In the genomic region with DNA sequence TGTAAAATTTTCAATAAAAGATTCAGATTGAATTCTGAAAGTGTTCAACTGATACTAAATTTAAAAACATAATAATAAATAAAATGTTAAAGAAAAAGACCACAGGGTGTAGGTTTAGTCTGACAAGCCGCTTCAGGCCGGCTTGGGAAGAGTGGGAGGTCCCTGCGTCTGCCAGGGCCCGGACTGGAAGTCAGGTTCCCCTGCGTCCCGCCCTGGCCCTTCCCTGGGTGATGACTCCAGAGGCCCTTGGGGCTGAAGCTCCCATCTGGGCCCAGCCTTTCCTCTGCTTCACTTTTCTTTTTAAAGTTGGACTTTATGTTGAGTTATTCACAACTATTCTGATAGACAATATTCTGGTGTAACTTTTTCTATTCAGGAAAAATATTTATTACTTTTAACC, we compare ENCODE assay signal across 13 cellular contexts.
DNase-seq lines count a peak whose midpoint lies in the region; ATAC-seq and TF ChIP-seq lines count a peak whose summit lies in the region.
"Had no signal": no experiment of that assay in that cellular context is flagged by ENCODE, and none has a peak within 500 bp of the region (broad histone marks: within the 10 kb centered on the region; RNA-seq: fewer than 3 reads in every experiment).

No MANE protein-coding gene starts in this region.

- intact Hi-C loops in Right ventricle myocardium inferior (cut with DNase I) (no loop called here), cardiac septum (cut with DNase I) (no loop called here), left ventricle myocardium superior (cut with micrococcal nuclease) (no loop called here), stomach (cut with DNase I; ENCODE audit: low total_unique reads) (no loop called here)

- no peaks in the 10 kb centered on the region for H3K36me3 ChIP-seq in stomach
- H3K36me3 ChIP-seq: BLaER1, HAP-1 had no signal

- H3K27me3 ChIP-seq in stomach, result no peaks in the 10 kb centered on the region
- H3K27me3 ChIP-seq: BLaER1 had no signal

- ATAC-seq in Right ventricle myocardium inferior (peak; percentile 64), left ventricle myocardium superior (peak; percentile 69)
- no peak for ATAC-seq in activated CD4-positive, CD25-positive, alpha-beta regulatory T cell treated with anti-CD3 and anti-CD28 coated beads, Interleukin-2, amount 50 U/mL, for 24 hours
- ATAC-seq: GM23338 had no signal

- H3K4me3 ChIP-seq in stomach, result no peak overlapping the region
- H3K4me3 ChIP-seq: BLaER1, GM23338, HAP-1 had no signal

- H3K9me3 ChIP-seq in stomach, result no peaks in the 10 kb centered on the region
- H3K9me3 ChIP-seq: BLaER1, HAP-1 had no signal

- TF ChIP-seq EP300 in stomach (IDR thresholded peaks at IDR 0.05), result no peak

- no peak for TF ChIP-seq POLR2A in stomach (IDR thresholded peaks at IDR 0.05)

- DNase-seq in Right ventricle myocardium inferior (ENCODE audit: missing footprints) (peak; percentile 60), cardiac septum (ENCODE audit: low spot score) (no peak), left ventricle myocardium superior (peak; percentile 57), stomach (no peak), HUDEP-2 (lab: John Stamatoyannopoulos, UW; ENCODE audit: unreplicated experiment in 76 of 76) (no peak), NCI-H1694 treated with DMSO at 0.1 percent for 48 hours (lab: John Stamatoyannopoulos, UW) (no peak)
- DNase-seq: 8988T, AML-193, DMS53 had no signal

- H3K4me1 ChIP-seq in stomach, result peaks cover 0 to 58% (median 18%) of the 10 kb centered on the region in 4 donors
- H3K4me1 ChIP-seq: HAP-1 had no signal

- no peak for TF ChIP-seq CTCF in stomach (IDR thresholded peaks at IDR 0.05)

- 90 to 95% (median 93%) methylated on average over 6 of the region's 6 CpGs for WGBS in stomach, 5 donors

- peak overlapping the region in 3 of 5 donors; percentile 6 to 84 (median 11) for H3K27ac ChIP-seq in stomach
- H3K27ac ChIP-seq: BLaER1 had no signal

Comparison
In these comparisons a context has a peak if more than half of its experiments do, and no peak if none do; other contexts are left out.
1. DNase-seq: peak in Right ventricle myocardium inferior (single experiment) and left ventricle myocardium superior (single experiment); none in cardiac septum (single experiment), stomach (single experiment), HUDEP-2 (0 of 76) and NCI-H1694 treated with DMSO at 0.1 percent for 48 hours (single experiment).
2. ATAC-seq: peak in Right ventricle myocardium inferior (single experiment) and left ventricle myocardium superior (single experiment); none in activated CD4-positive, CD25-positive, alpha-beta regulatory T cell treated with anti-CD3 and anti-CD28 coated beads, Interleukin-2, amount 50 U/mL, for 24 hours (0 of 2).